ENCODE assay signal across 17 cellular contexts in genomic region chr2:201890447-201890846, GRCh38.
A peak's percentile ranks its signal among the peaks of the same experiment; 100 is the strongest.
DNase-seq lines count a peak whose midpoint lies in the region; ATAC-seq, FAIRE-seq and TF ChIP-seq lines count a peak whose summit lies in the region.
"Had no signal": no experiment of that assay in that cellular context is flagged by ENCODE, and none has a peak within 500 bp of the region (broad histone marks: within the 10 kb centered on the region; RNA-seq: fewer than 3 reads in every experiment).

No MANE protein-coding gene starts in this region.

- no peaks in the 10 kb centered on the region for H3K27me3 Mint-ChIP-seq in astrocyte (ENCODE audit: low read depth, unreplicated experiment)

- no peak for TF ChIP-seq CTCF in astrocyte (IDR thresholded peaks at IDR 0.05; ENCODE audit: insufficient read depth, low read depth, low read length)
- TF ChIP-seq CTCF in keratinocyte (optimal IDR thresholded peaks at IDR 0.05 in 1 of 3, IDR thresholded peaks at IDR 0.05 in 1 of 3, conservative IDR thresholded peaks at IDR 0.05 in 1 of 3; ENCODE audit: extremely low read depth in 1 of 3, insufficient read depth in 2 of 3, low read length in 3 of 3), result no peak
- no peak for TF ChIP-seq CTCF in vagina (IDR thresholded peaks at IDR 0.05)

- dilution Hi-C loops in keratinocyte (cut with MboI; ENCODE audit: extremely low pct_ligation_motif_present, low sequenced_read_pairs), result no loop called here

- peak; percentile 59 for DNase-seq in COLO829 (ENCODE audit: low spot score)
- DNase-seq in LoVo (ENCODE audit: low spot score), result peak; percentile 10
- DNase-seq in astrocyte (ENCODE audit: low read depth), result no peak
- DNase-seq in keratinocyte (ENCODE audit: low read depth, low spot score), result peak; percentile 13
- no peak for DNase-seq in DMS 273 treated with DMSO at 0.1 percent for 48 hours (lab: John Stamatoyannopoulos, UW)
- DNase-seq in vagina (ENCODE audit: extremely low spot score in 2 of 2), result no peak
- DNase-seq in GDM1 (lab: John Stamatoyannopoulos, UW), result no peak
- DNase-seq: activated naive CD4-positive, alpha-beta T cell treated with anti-CD3 and anti-CD28 coated beads, Interleukin-2, amount 50 U/mL, for 16 hours; kidney glomerular epithelial cell; midbrain; NCI-H2081 treated with DMSO at 0.1 percent for 48 hours; NCI-H524 treated with DMSO at 0.1 percent for 48 hours; upper lobe of right lung had no signal

- no peak for TF ChIP-seq POLR2A in vagina (IDR thresholded peaks at IDR 0.05)

- H3K9me3 Mint-ChIP-seq in astrocyte (ENCODE audit: unreplicated experiment), result no peaks in the 10 kb centered on the region
- H3K9me3 Mint-ChIP-seq: IgD-negative memory B cell; stimulated activated naive CD8-positive, alpha-beta T cell treated with anti-CD3 and anti-CD28 coated beads, Interleukin-15, Interleukin-2, amounts not matched to agents 100 ng/mL and 50 ng/mL, for 24 hours had no signal

- H4K20me1 ChIP-seq in astrocyte (ENCODE audit: insufficient read depth, low read length) (no peaks in the 10 kb centered on the region), keratinocyte (ENCODE audit: control insufficient read depth, extremely low read depth, insufficient read depth, low read length) (no peaks in the 10 kb centered on the region)

- H2AFZ ChIP-seq in astrocyte (ENCODE audit: low read depth, low read length), result no peak overlapping the region
- no peak overlapping the region for H2AFZ ChIP-seq in keratinocyte (ENCODE audit: control insufficient read depth, low read length)

- H3K9me1 ChIP-seq in keratinocyte (ENCODE audit: control insufficient read depth, extremely low read depth, insufficient read depth, low read length), result no peaks in the 10 kb centered on the region

- H3K79me2 ChIP-seq in astrocyte (ENCODE audit: insufficient read depth, low read length) (no peaks in the 10 kb centered on the region), keratinocyte (ENCODE audit: control insufficient read depth, insufficient read depth, low read length) (no peaks in the 10 kb centered on the region)

- no peak for ATAC-seq in HG02571 (IDR thresholded peaks at IDR 0.05; ENCODE audit: unreplicated experiment)
- ATAC-seq: upper lobe of right lung had no signal

- H3K36me3 ChIP-seq in astrocyte (ENCODE audit: insufficient read depth, low read length) (no peaks in the 10 kb centered on the region), keratinocyte (ENCODE audit: control insufficient read depth in 2 of 2, extremely low read depth in 1 of 2, insufficient read depth in 2 of 2, low read length in 2 of 2) (no peaks in the 10 kb centered on the region), vagina (no peaks in the 10 kb centered on the region)
- H3K36me3 ChIP-seq: neutrophil, upper lobe of right lung had no signal

- no peak overlapping the region for H3K4me3 Mint-ChIP-seq in astrocyte (ENCODE audit: unreplicated experiment)
- H3K4me3 Mint-ChIP-seq: stimulated activated naive CD8-positive, alpha-beta T cell treated with anti-CD3 and anti-CD28 coated beads, Interleukin-15, Interleukin-2, amounts not matched to agents 100 ng/mL and 50 ng/mL, for 24 hours had no signal

- H3K4me2 ChIP-seq in astrocyte (ENCODE audit: low read length) (no peak overlapping the region), keratinocyte (ENCODE audit: control insufficient read depth, extremely low read depth, insufficient read depth, low read depth, low read length) (peak overlapping the region; percentile 6)

- H3K27ac ChIP-seq in astrocyte (ENCODE audit: low read depth, low read length) (no peak overlapping the region), keratinocyte (ENCODE audit: control insufficient read depth, insufficient read depth, low read length) (no peak overlapping the region), vagina (no peak overlapping the region)
- H3K27ac ChIP-seq: neutrophil, upper lobe of right lung had no signal

- H3K27ac Mint-ChIP-seq in astrocyte (ENCODE audit: unreplicated experiment), result no peak overlapping the region
- H3K27ac Mint-ChIP-seq: IgD-negative memory B cell; stimulated activated naive CD8-positive, alpha-beta T cell treated with anti-CD3 and anti-CD28 coated beads, Interleukin-15, Interleukin-2, amounts not matched to agents 100 ng/mL and 50 ng/mL, for 24 hours had no signal

- H3K27me3 ChIP-seq in astrocyte (ENCODE audit: insufficient read depth, low read length) (no peaks in the 10 kb centered on the region), keratinocyte (ENCODE audit: control insufficient read depth, extremely low read depth, insufficient read depth, low read length) (peaks cover 5% of the 10 kb centered on the region), vagina (no peaks in the 10 kb centered on the region)
- H3K27me3 ChIP-seq: upper lobe of right lung had no signal

- H3K36me3 Mint-ChIP-seq in astrocyte (ENCODE audit: low read depth, unreplicated experiment), result no peaks in the 10 kb centered on the region
- H3K36me3 Mint-ChIP-seq: IgD-negative memory B cell had no signal

- H3K9ac ChIP-seq in astrocyte (ENCODE audit: low read length) (no peak overlapping the region), keratinocyte (ENCODE audit: control insufficient read depth, extremely low read depth, insufficient read depth, low read length) (no peak overlapping the region)

- peaks cover 14% of the 10 kb centered on the region for H3K4me1 Mint-ChIP-seq in astrocyte (ENCODE audit: low read depth, unreplicated experiment)
- H3K4me1 Mint-ChIP-seq: IgD-negative memory B cell had no signal

- FAIRE-seq in astrocyte (lab: Jason Lieb, UNC) (peak; percentile 59), keratinocyte (lab: Jason Lieb, UNC) (no peak)

- intact Hi-C loops in vagina (cut with DNase I), result no loop called here

- no peak overlapping the region for H3K4me3 ChIP-seq in astrocyte (ENCODE audit: insufficient read depth, low read depth, low read length)
- H3K4me3 ChIP-seq in keratinocyte (ENCODE audit: control insufficient read depth in 2 of 3, extremely low read depth in 1 of 3, insufficient read depth in 2 of 3, low read depth in 1 of 3, low read length in 3 of 3), result no peak overlapping the region
- no peak overlapping the region for H3K4me3 ChIP-seq in vagina
- H3K4me3 ChIP-seq: upper lobe of right lung had no signal

- H3K4me1 ChIP-seq in astrocyte (ENCODE audit: insufficient read depth, low read length), result peaks cover 15% of the 10 kb centered on the region
- peaks cover 16% of the 10 kb centered on the region for H3K4me1 ChIP-seq in keratinocyte (ENCODE audit: control insufficient read depth, extremely low read depth, insufficient read depth, low read length)
- H3K4me1 ChIP-seq in vagina, result peaks cover 6% of the 10 kb centered on the region
- H3K4me1 ChIP-seq: upper lobe of right lung had no signal

- no peaks in the 10 kb centered on the region for H3K9me3 ChIP-seq in astrocyte (ENCODE audit: insufficient read depth, low read depth, low read length)
- no peaks in the 10 kb centered on the region for H3K9me3 ChIP-seq in keratinocyte (ENCODE audit: control insufficient read depth, low read depth, low read length)
- H3K9me3 ChIP-seq in vagina, result no peaks in the 10 kb centered on the region
- H3K9me3 ChIP-seq: neutrophil, upper lobe of right lung had no signal

Comparison
In these comparisons a context has a peak if more than half of its experiments do, and no peak if none do; other contexts are left out.
1. DNase-seq: peak in COLO829 (single experiment), LoVo (single experiment) and keratinocyte (single experiment); none in astrocyte (single experiment), DMS 273 treated with DMSO at 0.1 percent for 48 hours (single experiment), vagina (0 of 2) and GDM1 (single experiment).